In genomic region chr19:1009043-1009975, GRCh38 we compare ENCODE assay signal across 11 cellular contexts. TPM values are rescaled to one million over a fixed set of nuclear protein-coding genes. Genes with fewer than 3 reads are reported as not detected.
DNase-seq lines count a peak whose midpoint lies in the region; ATAC-seq and TF ChIP-seq lines count a peak whose summit lies in the region.
"Had no signal": no experiment of that assay in that cellular context is flagged by ENCODE, and none has a peak within 500 bp of the region (broad histone marks: within the 10 kb centered on the region; RNA-seq: fewer than 3 reads in every experiment).

No MANE protein-coding gene starts in this region.

- H3K9me3 Mint-ChIP-seq in activated CD8-positive, alpha-beta T cell treated with anti-CD3 and anti-CD28 coated beads, Interleukin-2, amount 10 ng/mL, durations not matched to agents 7 days and 5 days (ENCODE audit: insufficient read depth), result no peaks in the 10 kb centered on the region
- H3K9me3 Mint-ChIP-seq: memory B cell had no signal

- no peak overlapping the region for H3K27ac Mint-ChIP-seq in activated CD8-positive, alpha-beta T cell treated with anti-CD3 and anti-CD28 coated beads, Interleukin-2, amount 10 ng/mL, durations not matched to agents 7 days and 5 days
- H3K27ac Mint-ChIP-seq: memory B cell had no signal

- H3K4me1 Mint-ChIP-seq in activated CD8-positive, alpha-beta T cell treated with anti-CD3 and anti-CD28 coated beads, Interleukin-2, amount 10 ng/mL, durations not matched to agents 7 days and 5 days (ENCODE audit: low read depth), result peaks cover 2% of the 10 kb centered on the region
- H3K4me1 Mint-ChIP-seq: memory B cell had no signal

- POLR2A ChIA-PET in activated CD8-positive, alpha-beta T cell treated with anti-CD3 and anti-CD28 coated beads, Interleukin-2, amount 10 ng/mL, durations not matched to agents 7 days and 5 days (lab: Charles Lee), result no interaction called here

- DNase-seq in AG08396 (ENCODE audit: low spot score) (peak; percentile 96), left lobe of liver (ENCODE audit: low spot score) (no peak), HuH-7 (ENCODE audit: low spot score) (no peak), GOT3 (lab: John Stamatoyannopoulos, UW) (no peak)
- DNase-seq in activated CD8-positive, alpha-beta T cell treated with anti-CD3 and anti-CD28 coated beads, Interleukin-2, amount 10 ng/mL, durations not matched to agents 7 days and 5 days, result no peak
- DNase-seq: ACHN; activated CD4-positive, alpha-beta T cell treated with anti-CD3 and anti-CD28 coated beads for 4 hours; stimulated activated CD4-positive, alpha-beta T cell treated with anti-CD3 and anti-CD28 coated beads, Interleukin-15, amount 100 ng/mL, for 24 hours; stimulated activated CD8-positive, alpha-beta memory T cell treated with anti-CD3 and anti-CD28 coated beads, Interleukin-4, amount 100 ng/mL, for 48 hours had no signal

- peaks cover 23% of the 10 kb centered on the region for H3K36me3 Mint-ChIP-seq in activated CD8-positive, alpha-beta T cell treated with anti-CD3 and anti-CD28 coated beads, Interleukin-2, amount 10 ng/mL, durations not matched to agents 7 days and 5 days (ENCODE audit: low read depth)

- no peak overlapping the region for H3K4me3 Mint-ChIP-seq in activated CD8-positive, alpha-beta T cell treated with anti-CD3 and anti-CD28 coated beads, Interleukin-2, amount 10 ng/mL, durations not matched to agents 7 days and 5 days
- H3K4me3 Mint-ChIP-seq: memory B cell had no signal

- H3K27me3 Mint-ChIP-seq in activated CD8-positive, alpha-beta T cell treated with anti-CD3 and anti-CD28 coated beads, Interleukin-2, amount 10 ng/mL, durations not matched to agents 7 days and 5 days (ENCODE audit: low read depth), result no peaks in the 10 kb centered on the region
- H3K27me3 Mint-ChIP-seq: memory B cell had no signal

- no peak for TF ChIP-seq CTCF in WI38 (IDR thresholded peaks at IDR 0.05; ENCODE audit: low read depth, low read length)

- CTCF ChIA-PET in activated CD8-positive, alpha-beta T cell treated with anti-CD3 and anti-CD28 coated beads, Interleukin-2, amount 10 ng/mL, durations not matched to agents 7 days and 5 days (lab: Charles Lee), result no interaction called here

- peak; percentile 6 for ATAC-seq in left lobe of liver
- ATAC-seq in activated CD8-positive, alpha-beta T cell treated with anti-CD3 and anti-CD28 coated beads, Interleukin-2, amount 10 ng/mL, durations not matched to agents 7 days and 5 days, result no peak

- peak overlapping the region; percentile 39 for H3K4me3 ChIP-seq in WI38 (ENCODE audit: low read depth, low read length)

RNA-seq across cellular contexts. Expression of gene GRIN3B, which starts 9.1 kb away (rescaled TPM):
- total RNA-seq in left lobe of liver, result not detected
- total RNA-seq in activated CD8-positive, alpha-beta T cell treated with anti-CD3 and anti-CD28 coated beads, Interleukin-2, amount 10 ng/mL, durations not matched to agents 7 days and 5 days, result not detected

RNA-seq across cellular contexts. Expression of gene TMEM259, which starts 11.6 kb away (rescaled TPM):
- 117 TPM for total RNA-seq in left lobe of liver
- 100 to 1,000 TPM; 153 to 160 TPM for total RNA-seq in activated CD8-positive, alpha-beta T cell treated with anti-CD3 and anti-CD28 coated beads, Interleukin-2, amount 10 ng/mL, durations not matched to agents 7 days and 5 days

RNA-seq across cellular contexts. Expression of gene RNU6-2, which starts 12.0 kb away (rescaled TPM):
- total RNA-seq in left lobe of liver, result not detected
- total RNA-seq in activated CD8-positive, alpha-beta T cell treated with anti-CD3 and anti-CD28 coated beads, Interleukin-2, amount 10 ng/mL, durations not matched to agents 7 days and 5 days, result not detected

RNA-seq across cellular contexts. Expression of gene CNN2, which starts 17.1 kb away (rescaled TPM):
- 23.2 TPM for total RNA-seq in left lobe of liver
- total RNA-seq in activated CD8-positive, alpha-beta T cell treated with anti-CD3 and anti-CD28 coated beads, Interleukin-2, amount 10 ng/mL, durations not matched to agents 7 days and 5 days, result 100 to 1,000 TPM; 417 to 455 TPM

RNA-seq across cellular contexts. Expression of gene WDR18, which starts 25.2 kb away (rescaled TPM):
- total RNA-seq in left lobe of liver, result 34.7 TPM
- total RNA-seq in activated CD8-positive, alpha-beta T cell treated with anti-CD3 and anti-CD28 coated beads, Interleukin-2, amount 10 ng/mL, durations not matched to agents 7 days and 5 days, result 10 to 100 TPM; 51.5 to 53.0 TPM
